Comparison of ENCODE assay signal across 8 cellular contexts in the genomic region with DNA sequence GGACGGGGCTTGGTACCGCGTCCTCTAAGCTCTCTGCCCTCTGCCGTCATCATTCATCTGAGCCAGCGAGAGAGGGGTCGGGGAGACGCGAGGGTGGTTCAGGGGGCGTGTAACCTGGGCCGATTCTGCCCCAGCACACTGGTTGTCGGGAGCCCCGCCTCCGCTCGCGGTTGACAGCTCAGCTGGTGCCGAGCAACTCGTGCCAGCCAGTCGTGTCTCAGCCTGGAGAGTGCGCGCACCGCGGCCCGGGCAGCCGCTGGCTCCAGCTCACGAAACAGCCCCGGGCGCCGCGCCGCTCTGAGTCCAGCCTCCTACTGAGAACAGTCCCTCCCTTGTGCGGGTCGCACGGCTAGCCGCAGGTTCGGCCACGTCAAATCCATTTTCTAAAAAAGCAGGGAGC. TPM values are rescaled to one million over a fixed set of nuclear protein-coding genes. Genes with fewer than 3 reads are reported as not detected.
DNase-seq lines count a peak whose midpoint lies in the region; ATAC-seq, FAIRE-seq and TF ChIP-seq lines count a peak whose summit lies in the region.
"Not testable (repeated sequence)": the region's sequence is repeated elsewhere in the genome, so short reads cannot be mapped to it uniquely, and the experiment has no call there.

A gene (plus strand): TSS at position 209 of the 400 bp plus-strand sequence. CDS start 347 bp downstream, outside the sequence.

- WGBS in K562 (ENCODE audit: insufficient coverage, low coverage, missing lambda C conversion rate), result 80% methylated on average over 1 of the region's 36 CpGs
- WGBS in tibial nerve, 2 donors, result no CpG with 5 or more reads among the region's 36 CpGs

- not testable (repeated sequence) for H3K27me3 ChIP-seq in K562 (ENCODE audit: control insufficient read depth in 2 of 2, insufficient read depth in 2 of 2, low read length in 2 of 2); tibial nerve

- peak within 1 kb of the TSS in 8 of 10 donors; percentile 62 to 80 (median 78) for H3K4me3 Mint-ChIP-seq in naive thymus-derived CD8-positive, alpha-beta T cell

- not testable (repeated sequence) for H3K36me3 ChIP-seq in K562 (ENCODE audit: control insufficient read depth, insufficient read depth, low read length); tibial nerve

- not testable (repeated sequence) for FAIRE-seq in K562 (lab: Jason Lieb, UNC)

- not testable (repeated sequence) for H4K20me1 ChIP-seq in K562 (replicated peaks; ENCODE audit: control insufficient read depth, insufficient read depth, low read length)

- not testable (repeated sequence) for H3K27ac ChIP-seq in K562 (ENCODE audit: extremely low read depth, low read depth, low read length); tibial nerve

- POLR2A ChIA-PET in K562 (lab: Yijun Ruan, JAX); naive thymus-derived CD8-positive, alpha-beta T cell (lab: Charles Lee): not testable (repeated sequence)

- intact Hi-C loops in K562 (cut with micrococcal nuclease); Right ventricle myocardium inferior (cut with DNase I): not testable (repeated sequence)

- not testable (repeated sequence) for H3K36me3 Mint-ChIP-seq in naive thymus-derived CD8-positive, alpha-beta T cell

- not testable (repeated sequence) for TF ChIP-seq CTCF in K562 (IDR thresholded peaks at IDR 0.05 in 2 of 3, conservative IDR thresholded peaks at IDR 0.05 in 1 of 3; ENCODE audit: insufficient read depth in 2 of 3, low read depth in 1 of 3, low read length in 3 of 3); tibial nerve (IDR thresholded peaks at IDR 0.05)

- not testable (repeated sequence) for TF ChIP-seq RAD21 in K562 (CRISPR knock-in tag; conservative IDR thresholded peaks at IDR 0.05 in 1 of 2, IDR thresholded peaks at IDR 0.05 in 1 of 2)

- DNase-seq in T follicular helper cell (ENCODE audit: low read depth) (peak; percentile 4), Right ventricle myocardium inferior (ENCODE audit: missing footprints) (peak; percentile 68)
- DNase-seq in activated CD8-positive, alpha-beta memory T cell treated with anti-CD3 and anti-CD28 coated beads, Interleukin-2, amount 50 U/mL, for 24 hours (ENCODE audit: extremely low read depth), result peak; percentile 0
- not testable (repeated sequence) for DNase-seq in K562 (ENCODE audit: extremely low read depth in 1 of 4, low spot score in 3 of 4); tibial nerve (ENCODE audit: low spot score in 2 of 2)
- DNase-seq in naive thymus-derived CD8-positive, alpha-beta T cell, result peak; percentile 5 to 71 (median 50)
- peak; percentile 25 to 43 for DNase-seq in stimulated activated CD4-positive, alpha-beta T cell treated with anti-CD3 and anti-CD28 coated beads, Interleukin-2, amount 100 ng/mL, for 24 hours

- H3K4me1 Mint-ChIP-seq in naive thymus-derived CD8-positive, alpha-beta T cell, result not testable (repeated sequence)

- TF ChIP-seq EP300 in K562 (IDR thresholded peaks at IDR 0.05; ENCODE audit: low read length); tibial nerve (IDR thresholded peaks at IDR 0.05): not testable (repeated sequence)

- not testable (repeated sequence) for H3K9me3 ChIP-seq in K562 (replicated peaks; ENCODE audit: control insufficient read depth, insufficient read depth, low read depth, low read length); tibial nerve

- not testable (repeated sequence) for TF ChIP-seq POLR2A in K562 (conservative IDR thresholded peaks at IDR 0.05); tibial nerve (IDR thresholded peaks at IDR 0.05)

- H3K4me2 ChIP-seq in K562 (ENCODE audit: insufficient read depth, low read length), result not testable (repeated sequence)

- peak; percentile 69 for ATAC-seq in GM19035 (IDR thresholded peaks at IDR 0.05; ENCODE audit: unreplicated experiment)
- peak; percentile 54 for ATAC-seq in K562
- ATAC-seq in Right ventricle myocardium inferior, result peak; percentile 94
- peak; percentile 99 for ATAC-seq in naive thymus-derived CD8-positive, alpha-beta T cell

- H3K4me3 ChIP-seq in K562, result not testable (repeated sequence)
- H3K4me3 ChIP-seq in tibial nerve, result peak within 1 kb of the TSS in 1 of 4 donors; percentile 33

- in situ Hi-C loops in K562 (cut with MboI), result not testable (repeated sequence)

- H3K27me3 Mint-ChIP-seq in naive thymus-derived CD8-positive, alpha-beta T cell, result not testable (repeated sequence)

- not testable (repeated sequence) for H3K9ac ChIP-seq in K562 (ENCODE audit: insufficient read depth in 1 of 2, low read depth in 2 of 2, low read length in 2 of 2)

- H3K9me3 Mint-ChIP-seq in naive thymus-derived CD8-positive, alpha-beta T cell, result not testable (repeated sequence)

- not testable (repeated sequence) for H2AFZ ChIP-seq in K562 (ENCODE audit: low read depth, low read length)

- not testable (repeated sequence) for BruUV-seq in K562 (replicated peaks; lab: Mats Ljungman, UMichigan)

- H3K4me1 ChIP-seq in K562 (replicated peaks in 1 of 2; ENCODE audit: control insufficient read depth in 2 of 2, insufficient read depth in 2 of 2, low read length in 2 of 2); tibial nerve: not testable (repeated sequence)

- H3K9me1 ChIP-seq in K562 (ENCODE audit: control insufficient read depth, insufficient read depth, low read length), result not testable (repeated sequence)

- H3K27ac Mint-ChIP-seq in naive thymus-derived CD8-positive, alpha-beta T cell, result not testable (repeated sequence)

- not testable (repeated sequence) for H3K79me2 ChIP-seq in K562 (ENCODE audit: control insufficient read depth, insufficient read depth, low read length)

- CTCF ChIA-PET in K562 (lab: Yijun Ruan, JAX; ENCODE audit: low intra/inter-chr PET ratio), result not testable (repeated sequence)

RNA-seq across cellular contexts. Expression of the gene that starts here (rescaled TPM):
- 488 and 689 TPM in 2 replicates for total RNA-seq in K562 (2011; cell fraction: chromatin; rRNA removed; ENCODE audit: low replicate concordance)
- total RNA-seq in K562 (2011; cell fraction: nucleolus; rRNA removed), result 235 and 253 TPM in 2 replicates
- total RNA-seq in K562 (2011; cell fraction: nucleoplasm; rRNA removed), result 363 and 390 TPM in 2 replicates
- total RNA-seq in K562 (2014; rRNA removed) (148 and 160 TPM in 2 replicates), K562 (2014; rRNA removed; fragmentation: Illumina TruSeq; extraction: Trizol) (260 and 272 TPM in 2 replicates), K562 (2015; rRNA removed; fragmentation: Illumina TruSeq; extraction: Trizol) (198 and 200 TPM in 2 replicates), K562 (2021) (355 and 362 TPM in 2 replicates), Right ventricle myocardium inferior (1,846 TPM), tibial nerve (100 to 1,000 TPM; 104 to 188 (median 175) TPM)
- polyA plus RNA-seq in K562 (2011; rRNA removed) (242 and 324 TPM in 2 replicates), K562 (2014; fragmentation: Illumina TruSeq; extraction: Trizol) (232 and 260 TPM in 2 replicates), K562 (2014; fragmentation: Nextera tagmentation; extraction: Ambion mirVana) (100 to 1,000 TPM; 225 to 334 TPM), K562 (2014; rRNA removed) (202 and 205 TPM in 2 replicates)
- 123 and 131 TPM in 2 replicates for polyA plus RNA-seq in K562 (2011; cell fraction: cytosol; rRNA removed)
- 209 and 256 TPM in 2 replicates for polyA plus RNA-seq in K562 (2011; cell fraction: nucleus; rRNA removed)
- polyA plus RNA-seq in K562 (2012), result 223 and 364 TPM in 2 replicates
- 462 and 560 TPM in 2 replicates for polyA minus RNA-seq in K562 (2011; rRNA and poly(A)+ RNA removed)
- 187 TPM in 2 replicates for polyA minus RNA-seq in K562 (2011; cell fraction: cytosol; rRNA and poly(A)+ RNA removed)
- polyA minus RNA-seq in K562 (2011; cell fraction: nucleus; rRNA and poly(A)+ RNA removed), result 250 and 327 TPM in 2 replicates
- total RNA-seq in naive thymus-derived CD8-positive, alpha-beta T cell, result 10 to 100 TPM; 52.2 to 54.9 TPM
- polyA plus RNA-seq in naive thymus-derived CD8-positive, alpha-beta T cell, result 10 to 100 TPM in 2 of 3 donors, 1 to 10 TPM in 1; 5.9 to 14.1 (median 12.0) TPM

Comparison
In these comparisons a context has a peak if more than half of its experiments do, and no peak if none do; other contexts are left out.
1. RNA of the gene that starts here (polyA plus RNA-seq): 123 to 364 TPM in K562; 5.9 to 14.1 TPM in naive thymus-derived CD8-positive, alpha-beta T cell; every median in the first group is over 4 times any median in the second.
2. Peak in every context shown above with its lines, with median percentiles within 50 percentile points of each other: ATAC-seq.